In the genomic region with DNA sequence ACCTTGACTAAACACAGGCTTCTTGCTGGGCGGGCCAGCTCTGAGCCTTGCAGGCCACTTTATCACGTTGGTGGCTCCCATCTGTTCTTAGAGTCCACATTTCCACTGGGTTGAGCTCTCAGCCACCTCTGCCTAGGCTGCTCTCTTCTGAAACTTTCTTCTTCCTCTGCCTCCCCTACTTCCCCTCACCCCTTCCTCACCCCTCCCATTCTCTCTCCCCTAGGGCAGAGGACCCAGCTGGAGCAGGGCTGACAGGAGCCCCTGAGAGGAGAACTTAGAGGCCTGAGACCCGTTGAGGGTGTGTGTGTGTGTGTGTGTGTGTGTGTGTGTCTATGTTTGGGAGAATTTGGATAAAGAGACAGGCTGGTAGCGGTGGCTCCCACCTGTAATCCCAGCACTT, we compare ENCODE assay signal across 11 cellular contexts. TPM values are rescaled to one million over a fixed set of nuclear protein-coding genes. Genes with fewer than 3 reads are reported as not detected.
A peak's percentile ranks its signal among the peaks of the same experiment; 100 is the strongest.
DNase-seq lines count a peak whose midpoint lies in the region; ATAC-seq lines count a peak whose summit lies in the region.
"Had no signal": no experiment of that assay in that cellular context is flagged by ENCODE, and none has a peak within 500 bp of the region (broad histone marks: within the 10 kb centered on the region; RNA-seq: fewer than 3 reads in every experiment).

No MANE protein-coding gene starts in this region.

- peaks cover 6% of the 10 kb centered on the region for H3K36me3 Mint-ChIP-seq in activated CD8-positive, alpha-beta T cell treated with anti-CD3 and anti-CD28 coated beads, Interleukin-2, amount 10 ng/mL, durations not matched to agents 7 days and 5 days (ENCODE audit: low read depth)
- no peaks in the 10 kb centered on the region for H3K36me3 Mint-ChIP-seq in naive thymus-derived CD8-positive, alpha-beta T cell

- peaks cover 60% of the 10 kb centered on the region for H3K4me1 Mint-ChIP-seq in activated CD8-positive, alpha-beta T cell treated with anti-CD3 and anti-CD28 coated beads, Interleukin-2, amount 10 ng/mL, durations not matched to agents 7 days and 5 days (ENCODE audit: low read depth)
- H3K4me1 Mint-ChIP-seq in naive thymus-derived CD8-positive, alpha-beta T cell = peaks cover 22 to 82% (median 69%) of the 10 kb centered on the region in 4 donors

- H3K9me3 ChIP-seq in KOPT-K1 (ENCODE audit: insufficient read depth, low read length, poor library complexity, severe bottlenecking) (no peaks in the 10 kb centered on the region), MG63 (no peaks in the 10 kb centered on the region)

- no peak for ATAC-seq in activated CD8-positive, alpha-beta T cell treated with anti-CD3 and anti-CD28 coated beads, Interleukin-2, amount 10 ng/mL, durations not matched to agents 7 days and 5 days
- no peak for ATAC-seq in naive thymus-derived CD8-positive, alpha-beta T cell
- ATAC-seq in GM18861 (IDR thresholded peaks at IDR 0.05; ENCODE audit: unreplicated experiment) = no peak

- DNase-seq in GF-D8 (lab: John Stamatoyannopoulos, UW) (peak; percentile 45), DMS79 treated with DMSO at 0.1 percent for 48 hours (lab: John Stamatoyannopoulos, UW) (no peak), MG63 (no peak), cerebellar nuclear complex (lab: John Stamatoyannopoulos, UW) (no peak)
- no peak for DNase-seq in activated CD8-positive, alpha-beta T cell treated with anti-CD3 and anti-CD28 coated beads, Interleukin-2, amount 10 ng/mL, durations not matched to agents 7 days and 5 days
- no peak for DNase-seq in naive thymus-derived CD8-positive, alpha-beta T cell
- DNase-seq: NCI-H2227 treated with DMSO at 0.1 percent for 48 hours, nephron progenitor cell had no signal

- CTCF ChIA-PET in activated CD8-positive, alpha-beta T cell treated with anti-CD3 and anti-CD28 coated beads, Interleukin-2, amount 10 ng/mL, durations not matched to agents 7 days and 5 days (lab: Charles Lee) = interaction anchor here (1.3 to 15.9 kb wide), 3 partner anchors 8 to 140 kb away, joined by 3 to 406 read pairs (median 11); a partner anchor contains a TSS

- H3K4me3 ChIP-seq in MG63 = no peak overlapping the region

- H3K9me3 Mint-ChIP-seq in activated CD8-positive, alpha-beta T cell treated with anti-CD3 and anti-CD28 coated beads, Interleukin-2, amount 10 ng/mL, durations not matched to agents 7 days and 5 days (ENCODE audit: insufficient read depth) = no peaks in the 10 kb centered on the region
- H3K9me3 Mint-ChIP-seq in naive thymus-derived CD8-positive, alpha-beta T cell = no peaks in the 10 kb centered on the region

- H3K27ac ChIP-seq in KOPT-K1 (ENCODE audit: low read depth, low read length, poor library complexity, severe bottlenecking) = peak overlapping the region; percentile 100

- no peaks in the 10 kb centered on the region for H3K36me3 ChIP-seq in KOPT-K1 (ENCODE audit: insufficient read depth, low read length)
- H3K36me3 ChIP-seq in MG63 = no peaks in the 10 kb centered on the region

- peak overlapping the region; percentile 94 for H3K27ac Mint-ChIP-seq in activated CD8-positive, alpha-beta T cell treated with anti-CD3 and anti-CD28 coated beads, Interleukin-2, amount 10 ng/mL, durations not matched to agents 7 days and 5 days
- H3K27ac Mint-ChIP-seq in naive thymus-derived CD8-positive, alpha-beta T cell = peak overlapping the region; percentile 95 to 99 (median 96)
- H3K27ac Mint-ChIP-seq: nephron progenitor cell had no signal

- POLR2A ChIA-PET in activated CD8-positive, alpha-beta T cell treated with anti-CD3 and anti-CD28 coated beads, Interleukin-2, amount 10 ng/mL, durations not matched to agents 7 days and 5 days (lab: Charles Lee) = interaction anchor here (0.8 to 17.8 kb wide), 6 partner anchors 10 to 136 kb away, joined by 4 to 1048 read pairs (median 28); a partner anchor contains a TSS
- POLR2A ChIA-PET in naive thymus-derived CD8-positive, alpha-beta T cell (lab: Charles Lee) = interaction anchor here (0.6 to 17.8 kb wide), 8 partner anchors 21 to 782 kb away, joined by 3 to 1336 read pairs (median 6); a partner anchor contains a TSS

- H3K4me3 Mint-ChIP-seq in activated CD8-positive, alpha-beta T cell treated with anti-CD3 and anti-CD28 coated beads, Interleukin-2, amount 10 ng/mL, durations not matched to agents 7 days and 5 days = peak overlapping the region; percentile 73
- peak overlapping the region; percentile 54 to 89 (median 82) for H3K4me3 Mint-ChIP-seq in naive thymus-derived CD8-positive, alpha-beta T cell
- H3K4me3 Mint-ChIP-seq: nephron progenitor cell had no signal

- H3K27me3 Mint-ChIP-seq in activated CD8-positive, alpha-beta T cell treated with anti-CD3 and anti-CD28 coated beads, Interleukin-2, amount 10 ng/mL, durations not matched to agents 7 days and 5 days (ENCODE audit: low read depth) = no peaks in the 10 kb centered on the region
- no peaks in the 10 kb centered on the region for H3K27me3 Mint-ChIP-seq in naive thymus-derived CD8-positive, alpha-beta T cell

- H3K27me3 ChIP-seq in MG63 = no peaks in the 10 kb centered on the region

RNA-seq across cellular contexts. Expression of a gene that starts 19.9 kb away (rescaled TPM):
- total RNA-seq in activated CD8-positive, alpha-beta T cell treated with anti-CD3 and anti-CD28 coated beads, Interleukin-2, amount 10 ng/mL, durations not matched to agents 7 days and 5 days = 1,000 to 10,000 TPM; 8,800 to 8,961 TPM
- 1,000 to 10,000 TPM; 4,350 to 4,478 TPM for total RNA-seq in naive thymus-derived CD8-positive, alpha-beta T cell
- polyA plus RNA-seq in naive thymus-derived CD8-positive, alpha-beta T cell = over 10,000 TPM; 23,903 to 30,039 (median 28,786) TPM
- total RNA-seq in MG63 (2014; rRNA removed; shearing (Covaris generic); ENCODE audit: low replicate concordance) = 1,177 and 1,592 TPM in 2 replicates

RNA-seq across cellular contexts. Expression of a gene that starts 48.6 kb away (rescaled TPM):
- not detected for total RNA-seq in activated CD8-positive, alpha-beta T cell treated with anti-CD3 and anti-CD28 coated beads, Interleukin-2, amount 10 ng/mL, durations not matched to agents 7 days and 5 days
- total RNA-seq in naive thymus-derived CD8-positive, alpha-beta T cell = under 1 TPM; 0.21 to 0.22 TPM
- polyA plus RNA-seq in naive thymus-derived CD8-positive, alpha-beta T cell = not detected
- not detected in 2 replicates for total RNA-seq in MG63 (2014; rRNA removed; shearing (Covaris generic); ENCODE audit: low replicate concordance)
- total RNA-seq: T-helper 1 cell treated with Interleukin-12 subunit alpha and Interleukin-12 subunit beta and Interleukin-4 antibody, amounts not matched to agents 30 ng/mL and 1 ng/mL, for 36 hours had no signal
